In the genomic region with DNA sequence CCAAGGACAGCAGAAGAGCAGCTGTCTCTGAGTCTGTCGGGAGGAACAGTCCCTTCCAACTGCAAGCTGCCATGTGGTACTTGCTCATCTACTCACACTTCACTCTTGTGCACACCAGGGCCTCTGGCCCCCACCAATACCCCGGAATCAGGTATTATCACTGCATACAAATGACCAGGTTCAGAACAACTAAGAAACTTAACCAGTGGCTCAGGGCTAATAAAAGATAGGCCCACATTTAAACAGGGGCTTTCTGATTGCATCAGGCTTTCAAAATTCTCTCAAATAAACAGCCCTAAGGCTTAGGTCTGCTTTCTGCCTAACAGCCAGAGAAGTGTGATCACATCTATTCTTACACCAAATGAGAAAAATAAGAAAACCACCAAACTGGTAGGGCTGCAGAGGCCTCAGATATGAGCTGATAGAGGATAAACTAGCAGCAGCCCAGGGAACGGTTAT, we compare ENCODE assay signal across 12 cellular contexts. TPM values are rescaled to one million over a fixed set of nuclear protein-coding genes. Genes with fewer than 3 reads are reported as not detected.
DNase-seq lines count a peak whose midpoint lies in the region; ATAC-seq and TF ChIP-seq lines count a peak whose summit lies in the region.
"Had no signal": no experiment of that assay in that cellular context is flagged by ENCODE, and none has a peak within 500 bp of the region (broad histone marks: within the 10 kb centered on the region; RNA-seq: fewer than 3 reads in every experiment).

No MANE protein-coding gene starts in this region.

- no peaks in the 10 kb centered on the region for H3K9me3 ChIP-seq in cardiac muscle cell (ENCODE audit: low read depth)
- H3K9me3 ChIP-seq in right cardiac atrium (ENCODE audit: control insufficient read depth, low read length), result no peaks in the 10 kb centered on the region

- no peak for TF ChIP-seq CTCF in cardiac muscle cell (IDR thresholded peaks at IDR 0.05; ENCODE audit: low read depth, low read length)
- TF ChIP-seq CTCF in RWPE1 (conservative IDR thresholded peaks at IDR 0.05; ENCODE audit: low read depth), result no peak
- no peak for TF ChIP-seq CTCF in type B pancreatic cell (conservative IDR thresholded peaks at IDR 0.05)

- H3K36me3 Mint-ChIP-seq in type B pancreatic cell, result peaks cover 10% of the 10 kb centered on the region

- POLR2A ChIA-PET in RWPE1 (lab: Yijun Ruan, JAX; ENCODE audit: low non-redundant PET), result no interaction called here

- no peak for ATAC-seq in Right ventricle myocardium inferior
- no peak for ATAC-seq in right cardiac atrium
- ATAC-seq in HG03460 (IDR thresholded peaks at IDR 0.05; ENCODE audit: unreplicated experiment), result no peak

- H3K27me3 Mint-ChIP-seq in type B pancreatic cell, result no peaks in the 10 kb centered on the region

- intact Hi-C loops in Right ventricle myocardium inferior (cut with DNase I), result no loop called here
- intact Hi-C loops in right cardiac atrium (cut with DNase I), result no loop called here

- peak overlapping the region; percentile 83 for H3K27ac Mint-ChIP-seq in type B pancreatic cell

- no peak overlapping the region for H3K4me3 Mint-ChIP-seq in type B pancreatic cell

- H3K4me1 ChIP-seq in cardiac muscle cell (ENCODE audit: low read depth), result peaks cover 42% of the 10 kb centered on the region
- H3K4me1 ChIP-seq in right cardiac atrium (ENCODE audit: control insufficient read depth, insufficient read depth, low read length), result peaks cover 53% of the 10 kb centered on the region

- 64% methylated on average over 3 of the region's 3 CpGs for WGBS in right cardiac atrium

- H3K27ac ChIP-seq in cardiac muscle cell (peak overlapping the region; percentile 12), RWPE1 (0 out of 2 replicates have a peak overlapping the region, but pooled peaks have one; percentile 6), right cardiac atrium (ENCODE audit: low read length) (peak overlapping the region; percentile 32)
- H3K27ac ChIP-seq: C4-2B had no signal

- peaks cover 71% of the 10 kb centered on the region for H3K4me1 Mint-ChIP-seq in type B pancreatic cell (ENCODE audit: unreplicated experiment)

- H3K36me3 ChIP-seq in cardiac muscle cell, result no peaks in the 10 kb centered on the region

- H3K9me3 Mint-ChIP-seq in type B pancreatic cell, result no peaks in the 10 kb centered on the region

- H3K4me3 ChIP-seq in cardiac muscle cell (no peak overlapping the region), right cardiac atrium (ENCODE audit: low read length) (no peak overlapping the region)

- H3K27me3 ChIP-seq in cardiac muscle cell (no peaks in the 10 kb centered on the region), right cardiac atrium (ENCODE audit: control insufficient read depth, insufficient read depth) (no peaks in the 10 kb centered on the region)

- DNase-seq in cardiac muscle cell (ENCODE audit: low read depth in 1 of 2, low spot score in 1 of 2), result no peak
- no peak for DNase-seq in Right ventricle myocardium inferior (ENCODE audit: missing footprints)
- no peak for DNase-seq in RWPE1 (ENCODE audit: low spot score)
- DNase-seq in right cardiac atrium, result no peak
- DNase-seq in type B pancreatic cell (ENCODE audit: extremely low spot score, unreplicated experiment), result no peak
- DNase-seq in kidney glomerular epithelial cell (lab: John Stamatoyannopoulos, UW), result no peak
- DNase-seq in NCI-H2107 treated with DMSO at 0.1 percent for 48 hours (lab: John Stamatoyannopoulos, UW; ENCODE audit: unreplicated experiment), result no peak
- DNase-seq: cortex of kidney; NCI-H345; stimulated activated naive CD4-positive, alpha-beta T cell treated with Interleukin-2 at 50 U/mL for 16 hours had no signal

- CTCF ChIA-PET in RWPE1 (lab: Yijun Ruan, JAX), result no interaction called here

RNA-seq across cellular contexts. Expression of gene CCDC12, which starts 20.7 kb away (rescaled TPM):
- total RNA-seq in cardiac muscle cell (43.9 and 53.8 TPM in 2 replicates), Right ventricle myocardium inferior (26.3 TPM), right cardiac atrium (10 to 100 TPM; 31.2 to 37.7 (median 34.2) TPM), type B pancreatic cell (ENCODE audit: low replicate concordance) (46.7 and 49.7 TPM in 2 replicates)
- polyA plus RNA-seq in cardiac muscle cell (73.1 and 78.4 TPM in 2 replicates), right cardiac atrium (58.0 TPM)

RNA-seq across cellular contexts. Expression of gene NBEAL2, which starts 23.6 kb away (rescaled TPM):
- 10.6 and 14.2 TPM in 2 replicates for total RNA-seq in cardiac muscle cell
- polyA plus RNA-seq in cardiac muscle cell, result 7.8 and 8.3 TPM in 2 replicates
- 14.5 TPM for total RNA-seq in Right ventricle myocardium inferior
- total RNA-seq in right cardiac atrium, result 10 to 100 TPM; 15.9 to 20.1 (median 17.3) TPM
- 13.7 TPM for polyA plus RNA-seq in right cardiac atrium
- total RNA-seq in type B pancreatic cell (ENCODE audit: low replicate concordance), result 115 and 241 TPM in 2 replicates
